1 cellular context compared by ENCODE assay signal in genomic region chr14:101229666-101230065, GRCh38.
TF ChIP-seq lines count a peak whose summit lies in the region.

No MANE protein-coding gene starts in this region.

TF ChIP-seq in GM23338, 12 proteins besides CTCF, POLR2A, EP300 and RAD21 (continued from another document):
- TF ChIP-seq, protein P1, sequence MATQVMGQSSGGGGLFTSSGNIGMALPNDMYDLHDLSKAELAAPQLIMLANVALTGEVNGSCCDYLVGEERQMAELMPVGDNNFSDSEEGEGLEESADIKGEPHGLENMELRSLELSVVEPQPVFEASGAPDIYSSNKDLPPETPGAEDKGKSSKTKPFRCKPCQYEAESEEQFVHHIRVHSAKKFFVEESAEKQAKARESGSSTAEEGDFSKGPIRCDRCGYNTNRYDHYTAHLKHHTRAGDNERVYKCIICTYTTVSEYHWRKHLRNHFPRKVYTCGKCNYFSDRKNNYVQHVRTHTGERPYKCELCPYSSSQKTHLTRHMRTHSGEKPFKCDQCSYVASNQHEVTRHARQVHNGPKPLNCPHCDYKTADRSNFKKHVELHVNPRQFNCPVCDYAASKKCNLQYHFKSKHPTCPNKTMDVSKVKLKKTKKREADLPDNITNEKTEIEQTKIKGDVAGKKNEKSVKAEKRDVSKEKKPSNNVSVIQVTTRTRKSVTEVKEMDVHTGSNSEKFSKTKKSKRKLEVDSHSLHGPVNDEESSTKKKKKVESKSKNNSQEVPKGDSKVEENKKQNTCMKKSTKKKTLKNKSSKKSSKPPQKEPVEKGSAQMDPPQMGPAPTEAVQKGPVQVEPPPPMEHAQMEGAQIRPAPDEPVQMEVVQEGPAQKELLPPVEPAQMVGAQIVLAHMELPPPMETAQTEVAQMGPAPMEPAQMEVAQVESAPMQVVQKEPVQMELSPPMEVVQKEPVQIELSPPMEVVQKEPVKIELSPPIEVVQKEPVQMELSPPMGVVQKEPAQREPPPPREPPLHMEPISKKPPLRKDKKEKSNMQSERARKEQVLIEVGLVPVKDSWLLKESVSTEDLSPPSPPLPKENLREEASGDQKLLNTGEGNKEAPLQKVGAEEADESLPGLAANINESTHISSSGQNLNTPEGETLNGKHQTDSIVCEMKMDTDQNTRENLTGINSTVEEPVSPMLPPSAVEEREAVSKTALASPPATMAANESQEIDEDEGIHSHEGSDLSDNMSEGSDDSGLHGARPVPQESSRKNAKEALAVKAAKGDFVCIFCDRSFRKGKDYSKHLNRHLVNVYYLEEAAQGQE (IDR thresholded peaks at IDR 0.05; ENCODE audit: unreplicated experiment), result no peak
- TF ChIP-seq POLR2AphosphoS5 (IDR thresholded peaks at IDR 0.05; ENCODE audit: low read depth), result no peak
- TF ChIP-seq STAT1 (IDR thresholded peaks at IDR 0.05; ENCODE audit: unreplicated experiment), result no peak
- no peak for TF ChIP-seq JUNB (IDR thresholded peaks at IDR 0.05; ENCODE audit: unreplicated experiment)
- no peak for TF ChIP-seq ZNF114 (CRISPR knock-in tag; IDR thresholded peaks at IDR 0.05)
- no peak for TF ChIP-seq ZNF462 (CRISPR knock-in tag; IDR thresholded peaks at IDR 0.05)
- no peak for TF ChIP-seq NANOG (IDR thresholded peaks at IDR 0.05; ENCODE audit: borderline replicate concordance)
- no peak for TF ChIP-seq ZNF331 (CRISPR knock-in tag; IDR thresholded peaks at IDR 0.05; ENCODE audit: low read depth)
- no peak for TF ChIP-seq ETS1 (IDR thresholded peaks at IDR 0.05)
